ENCODE assay signal across 18 cellular contexts in the genomic region with DNA sequence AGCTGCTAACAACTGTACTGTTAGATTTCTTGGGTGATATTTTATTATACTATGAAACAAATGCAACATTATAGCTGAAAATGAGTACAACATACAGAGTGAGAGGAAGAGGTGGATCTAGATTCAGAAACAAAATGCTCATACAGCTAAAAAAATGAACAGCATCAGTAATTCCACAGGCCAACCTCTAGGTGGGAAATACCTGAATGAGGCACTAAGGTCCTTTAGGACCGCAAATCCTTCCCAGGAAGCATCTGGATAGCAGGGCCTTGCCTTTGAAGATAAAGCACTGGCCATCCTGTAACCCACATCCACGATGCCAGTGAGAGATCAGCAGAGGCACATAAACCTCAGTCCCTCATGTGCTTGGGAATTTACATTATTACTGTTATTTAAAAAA.
A peak's percentile ranks its signal among the peaks of the same experiment; 100 is the strongest.
DNase-seq lines count a peak whose midpoint lies in the region; ATAC-seq and TF ChIP-seq lines count a peak whose summit lies in the region.
"Had no signal": no experiment of that assay in that cellular context is flagged by ENCODE, and none has a peak within 500 bp of the region (broad histone marks: within the 10 kb centered on the region; RNA-seq: fewer than 3 reads in every experiment).

No MANE protein-coding gene starts in this region.

- H3K9me3 Mint-ChIP-seq in MCF 10A (ENCODE audit: unreplicated experiment), result no peaks in the 10 kb centered on the region

- no peak overlapping the region for H3K27ac Mint-ChIP-seq in MCF 10A (ENCODE audit: low read depth, unreplicated experiment)
- H3K27ac Mint-ChIP-seq: CD4-positive, alpha-beta memory T cell had no signal

- CTCF ChIA-PET in MCF 10A (lab: Yijun Ruan, JAX) (interaction anchor here (0.5 to 0.8 kb wide), 4 partner anchors 251 to 952 kb away, joined by 3 read pairs; no protein-coding TSS in a partner anchor), mammary epithelial cell (lab: Charles Lee; ENCODE audit: low non-redundant PET) (no interaction called here)

- H3K9ac ChIP-seq in mammary epithelial cell (ENCODE audit: insufficient read depth, low read length), result no peak overlapping the region
- H3K9ac ChIP-seq in mesendoderm (ENCODE audit: low read length), result no peak overlapping the region

- no peaks in the 10 kb centered on the region for H3K36me3 Mint-ChIP-seq in MCF 10A (ENCODE audit: insufficient read depth, unreplicated experiment)
- H3K36me3 Mint-ChIP-seq: CD4-positive, alpha-beta memory T cell had no signal

- no peak overlapping the region for H3K4me3 Mint-ChIP-seq in MCF 10A (ENCODE audit: unreplicated experiment)
- H3K4me3 Mint-ChIP-seq: CD4-positive, alpha-beta memory T cell had no signal

- in situ Hi-C loops in mammary epithelial cell (cut with MboI; ENCODE audit: low sequenced_read_pairs in 2 of 2), result no loop called here

- no peak overlapping the region for H2AK5ac ChIP-seq in mesendoderm (ENCODE audit: low read length)

- H3K27me3 Mint-ChIP-seq in MCF 10A (ENCODE audit: insufficient read depth, unreplicated experiment), result peaks cover 40% of the 10 kb centered on the region
- H3K27me3 Mint-ChIP-seq: CD4-positive, alpha-beta memory T cell had no signal

- no peak overlapping the region for H2BK15ac ChIP-seq in mesendoderm (replicated peaks; ENCODE audit: low read depth)

- no peak overlapping the region for H2AFZ ChIP-seq in mammary epithelial cell (ENCODE audit: low read depth, low read length)

- H3K36me3 ChIP-seq in mammary epithelial cell (ENCODE audit: insufficient read depth, low read length) (no peaks in the 10 kb centered on the region), WERI-Rb-1 (no peaks in the 10 kb centered on the region), mesendoderm (ENCODE audit: control insufficient read depth, insufficient read depth, low read length) (no peaks in the 10 kb centered on the region)

- dilution Hi-C loops in mammary epithelial cell (cut with HindIII; ENCODE audit: low sequenced_read_pairs), result no loop called here

- H2BK120ac ChIP-seq in mesendoderm (ENCODE audit: low read depth, low read length), result no peak overlapping the region

- no peaks in the 10 kb centered on the region for H4K20me1 ChIP-seq in mammary epithelial cell (ENCODE audit: insufficient read depth, low read length)

- intact Hi-C loops in MCF 10A (cut with micrococcal nuclease) (no loop called here), mammary epithelial cell (cut with micrococcal nuclease) (no loop called here)

- BruUV-seq in MCF 10A (replicated peaks; lab: Mats Ljungman, UMichigan) (no TSS peak), mammary epithelial cell (replicated peaks; lab: Mats Ljungman, UMichigan) (no TSS peak)

- no peaks in the 10 kb centered on the region for H3K79me1 ChIP-seq in mesendoderm (ENCODE audit: low read length)

- H3K9me3 ChIP-seq in mammary epithelial cell (replicated peaks; ENCODE audit: insufficient read depth, low read length) (no peaks in the 10 kb centered on the region), WERI-Rb-1 (ENCODE audit: severe bottlenecking) (no peaks in the 10 kb centered on the region)

- H3K4me3 ChIP-seq in mammary epithelial cell (replicated peaks in 1 of 3; ENCODE audit: insufficient read depth in 1 of 3, low read depth in 2 of 3, low read length in 3 of 3) (no peak overlapping the region), WERI-Rb-1 (ENCODE audit: low read depth, low read length) (no peak overlapping the region), mesendoderm (ENCODE audit: low read length) (no peak overlapping the region)
- H3K4me3 ChIP-seq: K562 had no signal

- no peaks in the 10 kb centered on the region for H3K4me1 ChIP-seq in mammary epithelial cell (ENCODE audit: insufficient read depth, low read length)
- no peaks in the 10 kb centered on the region for H3K4me1 ChIP-seq in mesendoderm (ENCODE audit: control insufficient read depth, low read depth, low read length)

- 70% methylated on average over 2 of the region's 2 CpGs for WGBS in mammary epithelial cell (ENCODE audit: low coverage, missing lambda C conversion rate)
- no CpG with 5 or more reads among the region's 2 CpGs for WGBS in mesendoderm (ENCODE audit: extremely low coverage, insufficient coverage, low lambda C conversion rate)

- peak; percentile 11 for DNase-seq in MCF 10A (ENCODE audit: unreplicated experiment)
- no peak for DNase-seq in mammary epithelial cell
- DNase-seq in WERI-Rb-1, result no peak
- peak; percentile 68 for DNase-seq in mesendoderm
- no peak for DNase-seq in HuH-7.5 (ENCODE audit: low spot score)
- DNase-seq in dermis blood vessel endothelial cell, result no peak
- DNase-seq: CD4-positive, alpha-beta memory T cell; DND-41; NCI-H1105 treated with DMSO at 0.1 percent for 48 hours; NCI-H1694 treated with DMSO at 0.1 percent for 48 hours; NCI-H510A; NCI-H748 treated with DMSO at 0.1 percent for 48 hours; OCI-M1; SIG-M5 had no signal

- no peak for ATAC-seq in GM18867 (IDR thresholded peaks at IDR 0.05; ENCODE audit: unreplicated experiment)
- ATAC-seq: K562, SK-N-SH treated with all-trans-retinoic acid at 6 μM for 48 hours had no signal

- TF ChIP-seq CTCF in MCF 10A (IDR thresholded peaks at IDR 0.05; ENCODE audit: unreplicated experiment) (no peak), mammary epithelial cell (conservative IDR thresholded peaks at IDR 0.05 in 1 of 2, IDR thresholded peaks at IDR 0.05 in 1 of 2; ENCODE audit: extremely low read depth in 1 of 2, insufficient read depth in 1 of 2, low read depth in 1 of 2, low read length in 2 of 2) (no peak), WERI-Rb-1 (IDR thresholded peaks at IDR 0.05; ENCODE audit: low read depth, low read length) (peak; percentile 15; the same call in 1 of the 2 replicates)

- no peak overlapping the region for H3K56ac ChIP-seq in mesendoderm (ENCODE audit: low read length)

- no peak overlapping the region for H3K18ac ChIP-seq in mesendoderm (ENCODE audit: low read length)

- H3K79me2 ChIP-seq in mammary epithelial cell (ENCODE audit: insufficient read depth, low read length) (no peaks in the 10 kb centered on the region), mesendoderm (ENCODE audit: control insufficient read depth, insufficient read depth, low read length) (no peaks in the 10 kb centered on the region)

- H2BK5ac ChIP-seq in mesendoderm (ENCODE audit: low read length), result no peak overlapping the region

- no peak overlapping the region for H3K27ac ChIP-seq in mammary epithelial cell (ENCODE audit: insufficient read depth, low read depth, low read length)
- H3K27ac ChIP-seq in WERI-Rb-1, result no peak overlapping the region
- no peak overlapping the region for H3K27ac ChIP-seq in mesendoderm (ENCODE audit: low read depth, low read length)
- H3K27ac ChIP-seq: RWPE1 had no signal

- no peaks in the 10 kb centered on the region for H3K4me1 Mint-ChIP-seq in MCF 10A (ENCODE audit: insufficient read depth, unreplicated experiment)
- H3K4me1 Mint-ChIP-seq: CD4-positive, alpha-beta memory T cell had no signal

- no peak overlapping the region for H3K4ac ChIP-seq in mesendoderm (ENCODE audit: low read depth, low read length)

- H4K5ac ChIP-seq in mesendoderm (ENCODE audit: low read length), result no peak overlapping the region

- no peak overlapping the region for H3K23ac ChIP-seq in mesendoderm (ENCODE audit: low read length)

- H3K27me3 ChIP-seq in mammary epithelial cell (ENCODE audit: insufficient read depth, low read length) (peaks cover 2% of the 10 kb centered on the region), WERI-Rb-1 (ENCODE audit: insufficient read depth, low read depth, severe bottlenecking) (no peaks in the 10 kb centered on the region), mesendoderm (ENCODE audit: insufficient read depth, low read length, poor library complexity) (no peaks in the 10 kb centered on the region)

- POLR2A ChIA-PET in MCF 10A (lab: Yijun Ruan, JAX), result no interaction called here

- H4K8ac ChIP-seq in mesendoderm (ENCODE audit: low read depth, low read length), result no peak overlapping the region

- H3K4me2 ChIP-seq in mammary epithelial cell (ENCODE audit: insufficient read depth, low read depth, low read length) (no peak overlapping the region), mesendoderm (ENCODE audit: low read length) (no peak overlapping the region)

Comparison
In these comparisons a context has a peak if more than half of its experiments do, and no peak if none do; other contexts are left out.
1. DNase-seq: peak in MCF 10A (single experiment) and mesendoderm (single experiment); none in mammary epithelial cell (single experiment), WERI-Rb-1 (single experiment), HuH-7.5 (single experiment) and dermis blood vessel endothelial cell (single experiment).